In genomic region chr16:69322343-69322742, GRCh38 we compare ENCODE assay signal across 30 cellular contexts. TPM values are rescaled to one million over a fixed set of nuclear protein-coding genes. Genes with fewer than 3 reads are reported as not detected.
DNase-seq lines count a peak whose midpoint lies in the region; ATAC-seq, FAIRE-seq and TF ChIP-seq lines count a peak whose summit lies in the region.
"Had no signal": no experiment of that assay in that cellular context is flagged by ENCODE, and none has a peak within 500 bp of the region (broad histone marks: within the 10 kb centered on the region; RNA-seq: fewer than 3 reads in every experiment).

No MANE protein-coding gene starts in this region.

- H3K4me3 ChIP-seq in spleen, result no peak overlapping the region
- H3K4me3 ChIP-seq: body of pancreas, left lung had no signal

- peaks cover 45% of the 10 kb centered on the region for H3K4me1 Mint-ChIP-seq in activated T-cell treated with anti-CD3 and anti-CD28 coated beads, Interleukin-2, amount 50 U/mL, for 72 hours (ENCODE audit: low read depth)

- H3K36me3 Mint-ChIP-seq in activated T-cell treated with anti-CD3 and anti-CD28 coated beads, Interleukin-2, amount 50 U/mL, for 72 hours (ENCODE audit: insufficient read depth in 2 of 2), result peaks cover 8 to 22% of the 10 kb centered on the region in 2 donors

- peak; percentile 8 for DNase-seq in activated T-cell treated with anti-CD3 and anti-CD28 coated beads, Interleukin-2, amount 50 U/mL, for 1 hour
- DNase-seq in activated T-cell treated with anti-CD3 and anti-CD28 coated beads, Interleukin-2, amount 50 U/mL, for 72 hours, result no peak
- DNase-seq in RWPE1 (ENCODE audit: low spot score) (no peak), spleen (peak; percentile 58), NOMO-1 treated with dmso at 0.1 percent for 144 hours (lab: John Stamatoyannopoulos, UW; ENCODE audit: unreplicated experiment) (no peak), RCC 7860 (ENCODE audit: low spot score) (no peak)
- DNase-seq: activated CD4-positive, alpha-beta memory T cell treated with anti-CD3 and anti-CD28 coated beads for 36 hours; activated CD8-positive, alpha-beta memory T cell treated with anti-CD3 and anti-CD28 coated beads, Interleukin-2, amount 50 U/mL, for 4 hours; activated gamma-delta T cell treated with Interleukin-2 at 50 U/mL for 16 hours; CD4-positive, alpha-beta T cell; cerebellar nuclear complex; glutamatergic neuron; left lung; MV-4-11; NCI-H1436 treated with DMSO at 0.1 percent for 48 hours; retina; SHP77 treated with DMSO at 0.1 percent for 48 hours; stimulated activated naive CD8-positive, alpha-beta T cell treated with anti-CD3 and anti-CD28 coated beads, Interleukin-15, Interleukin-2, amounts not matched to agents 100 U/mL and 50 U/mL, for 24 hours had no signal

- H3K9me3 ChIP-seq in spleen, result no peaks in the 10 kb centered on the region
- H3K9me3 ChIP-seq: body of pancreas, left lung had no signal

- intact Hi-C loops in spleen (cut with DNase I; ENCODE audit: low total_unique reads), result no loop called here

- H3K4me1 ChIP-seq in spleen, result peaks cover 9 to 44% (median 26%) of the 10 kb centered on the region in 6 donors

- no peak for FAIRE-seq in RCC 7860 (lab: Jason Lieb, UNC)

- H3K9me3 Mint-ChIP-seq in activated T-cell treated with anti-CD3 and anti-CD28 coated beads, Interleukin-2, amount 50 U/mL, for 72 hours, result no peaks in the 10 kb centered on the region
- H3K9me3 Mint-ChIP-seq: activated CD4-positive, alpha-beta memory T cell treated with anti-CD3 and anti-CD28 coated beads for 36 hours; CD4-positive, alpha-beta T cell; memory B cell; nephron had no signal

- H3K27me3 ChIP-seq in spleen (replicated peaks in 1 of 7), result no peaks in the 10 kb centered on the region
- H3K27me3 ChIP-seq: body of pancreas, left lung had no signal

- no peaks in the 10 kb centered on the region for H3K27me3 Mint-ChIP-seq in activated T-cell treated with anti-CD3 and anti-CD28 coated beads, Interleukin-2, amount 50 U/mL, for 72 hours (ENCODE audit: low read depth)
- H3K27me3 Mint-ChIP-seq: activated CD4-positive, alpha-beta memory T cell treated with anti-CD3 and anti-CD28 coated beads for 36 hours; CD4-positive, alpha-beta T cell; memory B cell had no signal

- H3K27ac ChIP-seq in RWPE1 (peak overlapping the region; percentile 56), spleen (no peak overlapping the region)
- H3K27ac ChIP-seq: body of pancreas, left lung had no signal

- H3K27ac Mint-ChIP-seq in activated T-cell treated with anti-CD3 and anti-CD28 coated beads, Interleukin-2, amount 50 U/mL, for 72 hours, result no peak overlapping the region
- H3K27ac Mint-ChIP-seq: CD4-positive, alpha-beta T cell had no signal

- ATAC-seq in activated T-cell treated with anti-CD3 and anti-CD28 coated beads, Interleukin-2, amount 50 U/mL, for 72 hours (replicated peaks in 1 of 2), result no peak
- ATAC-seq: body of pancreas; esophagus mucosa; left lung; Panc1; stimulated activated naive CD8-positive, alpha-beta T cell treated with anti-CD3 and anti-CD28 coated beads, Interleukin-15, Interleukin-2, amounts not matched to agents 100 U/mL and 50 U/mL, for 24 hours had no signal

- peaks cover 16 to 100% (median 87%) of the 10 kb centered on the region in 6 donors for H3K36me3 ChIP-seq in spleen

- 86 to 93% (median 92%) methylated on average over 3 to 7 of the region's 7 CpGs for WGBS in spleen, 5 donors

- H3K4me3 Mint-ChIP-seq in activated T-cell treated with anti-CD3 and anti-CD28 coated beads, Interleukin-2, amount 50 U/mL, for 72 hours, result no peak overlapping the region
- H3K4me3 Mint-ChIP-seq: activated CD4-positive, alpha-beta memory T cell treated with anti-CD3 and anti-CD28 coated beads for 36 hours; memory B cell; nephron had no signal

- POLR2A ChIA-PET in RWPE1 (lab: Yijun Ruan, JAX; ENCODE audit: low non-redundant PET), result interaction anchor here (0.6 kb wide), 1 partner anchor 112 kb away, joined by 3 read pairs; no protein-coding TSS in a partner anchor

- TF ChIP-seq CTCF in RWPE1 (conservative IDR thresholded peaks at IDR 0.05; ENCODE audit: low read depth) (no peak), spleen (IDR thresholded peaks at IDR 0.05 in 8 of 11, conservative IDR thresholded peaks at IDR 0.05 in 3 of 11) (no peak)

- no peak for TF ChIP-seq POLR2A in spleen (IDR thresholded peaks at IDR 0.05)

- CTCF ChIA-PET in RWPE1 (lab: Yijun Ruan, JAX), result interaction anchor here (0.8 kb wide), 1 partner anchor 875 kb away, joined by 3 read pairs; no protein-coding TSS in a partner anchor

RNA-seq across cellular contexts. Expression of gene PDF, which starts 8.0 kb away (rescaled TPM):
- 10 to 100 TPM in 1 of 2 donors, 1 to 10 TPM in 1; 9.9 to 10.1 TPM for total RNA-seq in activated T-cell treated with anti-CD3 and anti-CD28 coated beads, Interleukin-2, amount 50 U/mL, for 72 hours
- 10 to 100 TPM in 3 of 7 donors, 1 to 10 TPM in 4; 7.1 to 18.5 (median 9.4) TPM for total RNA-seq in spleen
- polyA plus RNA-seq in spleen, result 1 to 10 TPM; 2.4 to 7.1 (median 4.7) TPM

RNA-seq across cellular contexts. Expression of gene VPS4A, which starts 11.2 kb away (rescaled TPM):
- total RNA-seq in activated T-cell treated with anti-CD3 and anti-CD28 coated beads, Interleukin-2, amount 50 U/mL, for 72 hours, result 10 to 100 TPM; 41.1 to 45.3 TPM
- 10 to 100 TPM; 28.5 to 38.0 (median 33.6) TPM for total RNA-seq in spleen
- polyA plus RNA-seq in spleen, result 10 to 100 TPM; 21.5 to 30.2 (median 29.1) TPM

RNA-seq across cellular contexts. Expression of gene COG8, which starts 17.0 kb away (rescaled TPM):
- 10 to 100 TPM; 33.2 to 38.3 TPM for total RNA-seq in activated T-cell treated with anti-CD3 and anti-CD28 coated beads, Interleukin-2, amount 50 U/mL, for 72 hours
- total RNA-seq in spleen, result 10 to 100 TPM; 29.9 to 54.3 (median 38.4) TPM
- polyA plus RNA-seq in spleen, result 10 to 100 TPM; 13.8 to 21.5 (median 14.5) TPM

RNA-seq across cellular contexts. Expression of gene NIP7, which starts 17.2 kb away (rescaled TPM):
- 10 to 100 TPM; 30.8 to 32.2 TPM for total RNA-seq in activated T-cell treated with anti-CD3 and anti-CD28 coated beads, Interleukin-2, amount 50 U/mL, for 72 hours
- 10 to 100 TPM; 10.2 to 25.0 (median 20.0) TPM for total RNA-seq in spleen
- 10 to 100 TPM; 14.0 to 20.6 (median 16.9) TPM for polyA plus RNA-seq in spleen

RNA-seq across cellular contexts. Expression of gene TMED6, which starts 29.2 kb away (rescaled TPM):
- total RNA-seq in activated T-cell treated with anti-CD3 and anti-CD28 coated beads, Interleukin-2, amount 50 U/mL, for 72 hours, result 1 to 10 TPM; 3.3 to 3.7 TPM
- 1 to 10 TPM in 4 of 7 donors, under 1 TPM in 1, not detected in 2; 0.85 to 5.2 (median 1.7) TPM for total RNA-seq in spleen
- 1 to 10 TPM in 1 of 3 donors, under 1 TPM in 2; 0.59 to 1.2 (median 0.99) TPM for polyA plus RNA-seq in spleen
- total RNA-seq: A172, dermis microvascular lymphatic vessel endothelial cell, fibroblast of villous mesenchyme, LHCN-M2, skeletal muscle tissue, temporal lobe, urinary bladder had no signal

Comparison
In these comparisons a context has a peak if more than half of its experiments do, and no peak if none do; other contexts are left out.
1. DNase-seq: peak in activated T-cell treated with anti-CD3 and anti-CD28 coated beads, Interleukin-2, amount 50 U/mL, for 1 hour (single experiment) and spleen (single experiment); none in activated T-cell treated with anti-CD3 and anti-CD28 coated beads, Interleukin-2, amount 50 U/mL, for 72 hours (0 of 2), RWPE1 (single experiment), NOMO-1 treated with dmso at 0.1 percent for 144 hours (single experiment) and RCC 7860 (single experiment).